Comparison of ENCODE assay signal across 19 cellular contexts in genomic region chr3:47643092-47643491, GRCh38.
"Had no signal": no experiment of that assay in that cellular context is flagged by ENCODE, and none has a peak within 500 bp of the region (broad histone marks: within the 10 kb centered on the region; RNA-seq: fewer than 3 reads in every experiment).

No MANE protein-coding gene starts in this region.

- H3K4me1 Mint-ChIP-seq: activated T-helper 17 cell treated with anti-CD3 and anti-CD28 coated beads, Interleukin-2, amount 50 U/mL, for 72 hours; nephron progenitor cell had no signal

- H3K27ac ChIP-seq: foreskin keratinocyte, upper lobe of right lung had no signal

- H3K27me3 Mint-ChIP-seq: activated naive CD8-positive, alpha-beta T cell treated with anti-CD3 and anti-CD28 coated beads, Interleukin-2, amount 50 U/mL, for 24 hours; activated T-helper 17 cell treated with anti-CD3 and anti-CD28 coated beads, Interleukin-2, amount 50 U/mL, for 72 hours; effector memory CD8-positive, alpha-beta T cell had no signal

- H3K4me3 Mint-ChIP-seq: activated naive CD4-positive, alpha-beta T cell treated with anti-CD3 and anti-CD28 coated beads for 36 hours; activated naive CD8-positive, alpha-beta T cell treated with anti-CD3 and anti-CD28 coated beads, Interleukin-2, amount 50 U/mL, for 24 hours; activated T-helper 17 cell treated with anti-CD3 and anti-CD28 coated beads, Interleukin-2, amount 50 U/mL, for 72 hours; effector memory CD8-positive, alpha-beta T cell; nephron progenitor cell had no signal

- DNase-seq: activated CD8-positive, alpha-beta memory T cell treated with anti-CD3 and anti-CD28 coated beads for 24 hours; activated naive CD4-positive, alpha-beta T cell treated with anti-CD3 and anti-CD28 coated beads for 36 hours; activated naive CD8-positive, alpha-beta T cell treated with anti-CD3 and anti-CD28 coated beads, Interleukin-2, amount 50 U/mL, for 24 hours; aorta; dermis blood vessel endothelial cell; effector memory CD8-positive, alpha-beta T cell; hippocampal formation; left colon; midbrain; nephron progenitor cell; occipital lobe; posterior cingulate gyrus; retina; stimulated activated CD8-positive, alpha-beta memory T cell treated with anti-CD3 and anti-CD28 coated beads, Interleukin-4, amount 100 ng/mL, for 48 hours; stimulated activated naive CD4-positive, alpha-beta T cell; upper lobe of right lung had no signal

- H3K4me3 ChIP-seq: upper lobe of right lung had no signal

- ATAC-seq: activated CD4-positive, CD25-positive, alpha-beta regulatory T cell treated with anti-CD3 and anti-CD28 coated beads, Interleukin-2, amount 50 U/mL, for 24 hours; activated naive CD8-positive, alpha-beta T cell treated with anti-CD3 and anti-CD28 coated beads, Interleukin-2, amount 50 U/mL, for 24 hours; activated T-helper 17 cell treated with anti-CD3 and anti-CD28 coated beads, Interleukin-2, amount 50 U/mL, for 72 hours; effector memory CD8-positive, alpha-beta T cell; foreskin keratinocyte; left colon; upper lobe of right lung had no signal

- H3K9me3 Mint-ChIP-seq: activated naive CD4-positive, alpha-beta T cell treated with anti-CD3 and anti-CD28 coated beads for 36 hours; activated naive CD8-positive, alpha-beta T cell treated with anti-CD3 and anti-CD28 coated beads, Interleukin-2, amount 50 U/mL, for 24 hours; activated T-helper 17 cell treated with anti-CD3 and anti-CD28 coated beads, Interleukin-2, amount 50 U/mL, for 72 hours; effector memory CD8-positive, alpha-beta T cell; nephron progenitor cell had no signal

- H3K27me3 ChIP-seq: foreskin keratinocyte, upper lobe of right lung had no signal

- H3K9me3 ChIP-seq: upper lobe of right lung had no signal

- H3K27ac Mint-ChIP-seq: activated naive CD4-positive, alpha-beta T cell treated with anti-CD3 and anti-CD28 coated beads for 36 hours; activated naive CD8-positive, alpha-beta T cell treated with anti-CD3 and anti-CD28 coated beads, Interleukin-2, amount 50 U/mL, for 24 hours; activated T-helper 17 cell treated with anti-CD3 and anti-CD28 coated beads, Interleukin-2, amount 50 U/mL, for 72 hours had no signal
